Comparison of ENCODE assay signal across 9 cellular contexts in genomic region chr2:154452906-154453493, GRCh38.
DNase-seq lines count a peak whose midpoint lies in the region; ATAC-seq and TF ChIP-seq lines count a peak whose summit lies in the region.
"Had no signal": no experiment of that assay in that cellular context is flagged by ENCODE, and none has a peak within 500 bp of the region (broad histone marks: within the 10 kb centered on the region; RNA-seq: fewer than 3 reads in every experiment).

No MANE protein-coding gene starts in this region.

- H3K4me2 ChIP-seq in KMS-11 = no peak overlapping the region

- H3K27me3 ChIP-seq in ACC112 (ENCODE audit: insufficient read depth, low read length) (no peaks in the 10 kb centered on the region), KMS-11 (ENCODE audit: insufficient read depth, low read depth) (no peaks in the 10 kb centered on the region)

- H2AFZ ChIP-seq in ACC112 (ENCODE audit: low read length, unreplicated experiment) (peak overlapping the region; percentile 31), KMS-11 (ENCODE audit: low read depth) (no peak overlapping the region)

- no peak overlapping the region for H3K27ac Mint-ChIP-seq in nephron

- ATAC-seq in GM18909 (IDR thresholded peaks at IDR 0.05; ENCODE audit: poor library complexity, unreplicated experiment) = peak; percentile 69
- ATAC-seq in stimulated activated naive CD8-positive, alpha-beta T cell treated with anti-CD3 and anti-CD28 coated beads, Interleukin-15, Interleukin-2, amounts not matched to agents 100 U/mL and 50 U/mL, for 24 hours = no peak

- H4K20me1 ChIP-seq in KMS-11 (ENCODE audit: insufficient read depth) = no peaks in the 10 kb centered on the region

- no peak overlapping the region for H3K4me3 ChIP-seq in ACC112 (ENCODE audit: low read depth, low read length)
- H3K4me3 ChIP-seq in KMS-11 (IDR thresholded peaks at IDR 0.05; ENCODE audit: insufficient read depth, low read depth, low read length) = no peak overlapping the region

- H3K9me3 Mint-ChIP-seq in nephron = no peaks in the 10 kb centered on the region

- H3K79me2 ChIP-seq in ACC112 (ENCODE audit: control insufficient read depth, insufficient read depth, low read length, unreplicated experiment) = no peaks in the 10 kb centered on the region
- H3K79me2 ChIP-seq in KMS-11 (ENCODE audit: insufficient read depth, low read depth) = no peaks in the 10 kb centered on the region

- H3K36me3 Mint-ChIP-seq in nephron (ENCODE audit: low read depth) = no peaks in the 10 kb centered on the region

- H3K9ac ChIP-seq in KMS-11 = no peak overlapping the region

- H3K27me3 Mint-ChIP-seq in nephron (ENCODE audit: low read depth) = peaks cover 3% of the 10 kb centered on the region
- H3K27me3 Mint-ChIP-seq: central memory CD8-positive, alpha-beta T cell had no signal

- H3K36me3 ChIP-seq in ACC112 (ENCODE audit: insufficient read depth, low read length) (no peaks in the 10 kb centered on the region), KMS-11 (ENCODE audit: insufficient read depth) (no peaks in the 10 kb centered on the region)

- H3K27ac ChIP-seq in ACC112 (ENCODE audit: low read depth, low read length) (no peak overlapping the region), KMS-11 (no peak overlapping the region)

- H3K4me1 Mint-ChIP-seq in nephron = no peaks in the 10 kb centered on the region
- H3K4me1 Mint-ChIP-seq: central memory CD8-positive, alpha-beta T cell had no signal

- H3K4me1 ChIP-seq in ACC112 (ENCODE audit: control insufficient read depth, insufficient read depth, low read length, unreplicated experiment) = peaks cover 5% of the 10 kb centered on the region
- peaks cover 23% of the 10 kb centered on the region for H3K4me1 ChIP-seq in KMS-11 (ENCODE audit: low read depth, poor library complexity, severe bottlenecking)

- DNase-seq in amniotic epithelial cell (ENCODE audit: low read depth) (peak; percentile 10), activated gamma-delta T cell treated with Interleukin-2 at 50 U/mL for 16 hours (no peak), globus pallidus (ENCODE audit: low spot score) (no peak)
- no peak for DNase-seq in stimulated activated naive CD8-positive, alpha-beta T cell treated with anti-CD3 and anti-CD28 coated beads, Interleukin-15, Interleukin-2, amounts not matched to agents 100 U/mL and 50 U/mL, for 24 hours

- TF ChIP-seq CTCF in KMS-11 (conservative IDR thresholded peaks at IDR 0.05; ENCODE audit: low read depth, low read length) (peak; percentile 70), nephron (IDR thresholded peaks at IDR 0.05; ENCODE audit: unreplicated experiment in 3 of 3) (peak; percentile 7 to 42 (median 29))

- H3K4me3 Mint-ChIP-seq in nephron = no peak overlapping the region
- H3K4me3 Mint-ChIP-seq: central memory CD8-positive, alpha-beta T cell had no signal
